Comparison of ENCODE assay signal across 18 cellular contexts in genomic region chr15:70882361-70882760, GRCh38. TPM values are rescaled to one million over a fixed set of nuclear protein-coding genes. Genes with fewer than 3 reads are reported as not detected.
DNase-seq lines count a peak whose midpoint lies in the region; ATAC-seq and TF ChIP-seq lines count a peak whose summit lies in the region.
"Had no signal": no experiment of that assay in that cellular context is flagged by ENCODE, and none has a peak within 500 bp of the region (broad histone marks: within the 10 kb centered on the region; RNA-seq: fewer than 3 reads in every experiment).

No MANE protein-coding gene starts in this region.

- no peak overlapping the region for H2BK5ac ChIP-seq in neuronal stem cell (ENCODE audit: low read length)

- H4K91ac ChIP-seq in neuronal stem cell (ENCODE audit: low read depth, low read length, poor library complexity): no peak overlapping the region

- DNase-seq in activated CD4-positive, alpha-beta T cell treated with anti-CD3 and anti-CD28 coated beads for 36 hours: no peak
- DNase-seq in activated CD4-positive, alpha-beta T cell treated with anti-CD3 and anti-CD28 coated beads for 1 hour: no peak
- DNase-seq in HT1080 (ENCODE audit: low read depth): peak; percentile 53
- peak; percentile 27 for DNase-seq in amniotic epithelial cell (ENCODE audit: low read depth)
- no peak for DNase-seq in stimulated activated naive B cell treated with anti-CD40 and anti-IgM and Interleukin-4, amounts not matched to agents 10 μg/mL and 1 μg/mL and 100 μg/mL, for 72 hours
- DNase-seq in neuronal stem cell (ENCODE audit: low spot score): no peak
- DNase-seq in PC-9: no peak
- no peak for DNase-seq in PC-3
- DNase-seq: C1 segment of cervical spinal cord, DMS 273 treated with DMSO at 0.1 percent for 48 hours, EL, GOT3, HFFc6, Karpas-422, NCI-H1436 treated with DMSO at 0.1 percent for 48 hours, NCI-H2081, NCI-H510A treated with DMSO at 0.1 percent for 48 hours, T-cell had no signal

- H3K9me3 Mint-ChIP-seq in activated CD4-positive, alpha-beta T cell treated with anti-CD3 and anti-CD28 coated beads for 36 hours (ENCODE audit: low read depth): no peaks in the 10 kb centered on the region
- no peaks in the 10 kb centered on the region for H3K9me3 Mint-ChIP-seq in stimulated activated naive B cell treated with anti-CD40 and anti-IgM and Interleukin-4, amounts not matched to agents 10 μg/mL and 1 μg/mL and 100 μg/mL, for 72 hours
- H3K9me3 Mint-ChIP-seq: HFFc6, T-cell had no signal

- no peaks in the 10 kb centered on the region for H3K9me2 ChIP-seq in PC-9 (ENCODE audit: insufficient read depth)
- H3K9me2 ChIP-seq in PC-3 (replicated peaks; ENCODE audit: low read length): no peaks in the 10 kb centered on the region

- no peak overlapping the region for H2AK5ac ChIP-seq in neuronal stem cell (ENCODE audit: low read depth, low read length)

- no peaks in the 10 kb centered on the region for H3K36me3 Mint-ChIP-seq in activated CD4-positive, alpha-beta T cell treated with anti-CD3 and anti-CD28 coated beads for 36 hours (ENCODE audit: low read depth)
- H3K36me3 Mint-ChIP-seq in stimulated activated naive B cell treated with anti-CD40 and anti-IgM and Interleukin-4, amounts not matched to agents 10 μg/mL and 1 μg/mL and 100 μg/mL, for 72 hours: no peaks in the 10 kb centered on the region
- H3K36me3 Mint-ChIP-seq: T-cell had no signal

- no peak overlapping the region for H3K23ac ChIP-seq in neuronal stem cell (ENCODE audit: low read depth, low read length, poor library complexity)

- no peak overlapping the region for H4K8ac ChIP-seq in neuronal stem cell (ENCODE audit: low read depth, low read length)

- CTCF ChIA-PET in activated CD4-positive, alpha-beta T cell treated with anti-CD3 and anti-CD28 coated beads for 36 hours (lab: Charles Lee): no interaction called here
- CTCF ChIA-PET in PC-9 (lab: Charles Lee): no interaction called here
- CTCF ChIA-PET in PC-3 (lab: Charles Lee): no interaction called here

- ATAC-seq in activated CD4-positive, alpha-beta T cell treated with anti-CD3 and anti-CD28 coated beads for 36 hours: peak; percentile 60
- ATAC-seq in stimulated activated naive B cell treated with anti-CD40 and anti-IgM and Interleukin-4, amounts not matched to agents 10 μg/mL and 1 μg/mL and 100 μg/mL, for 72 hours (replicated peaks): peak; percentile 33 to 38
- no peak for ATAC-seq in PC-3
- ATAC-seq: T-cell had no signal

- H3K27me3 ChIP-seq in neuronal stem cell (ENCODE audit: control insufficient read depth in 3 of 3, insufficient read depth in 3 of 3, low read depth in 1 of 3, low read length in 3 of 3) (no peaks in the 10 kb centered on the region), PC-9 (ENCODE audit: insufficient read depth, low read depth) (no peaks in the 10 kb centered on the region), PC-3 (ENCODE audit: low read length) (no peaks in the 10 kb centered on the region)

- H3K27ac Mint-ChIP-seq in activated CD4-positive, alpha-beta T cell treated with anti-CD3 and anti-CD28 coated beads for 36 hours: no peak overlapping the region
- H3K27ac Mint-ChIP-seq in stimulated activated naive B cell treated with anti-CD40 and anti-IgM and Interleukin-4, amounts not matched to agents 10 μg/mL and 1 μg/mL and 100 μg/mL, for 72 hours: no peak overlapping the region
- H3K27ac Mint-ChIP-seq: HFFc6, T-cell had no signal

- BruUV-seq in PC-9 (replicated peaks; lab: Mats Ljungman, UMichigan) (no TSS peak), PC-3 (replicated peaks; lab: Mats Ljungman, UMichigan) (no TSS peak)

- POLR2A ChIA-PET in activated CD4-positive, alpha-beta T cell treated with anti-CD3 and anti-CD28 coated beads for 36 hours (lab: Charles Lee): no interaction called here
- POLR2A ChIA-PET in PC-9 (lab: Charles Lee; ENCODE audit: unreplicated experiment): no interaction called here
- POLR2A ChIA-PET in PC-3 (lab: Charles Lee; ENCODE audit: unreplicated experiment): no interaction called here

- no peak overlapping the region for H3K14ac ChIP-seq in neuronal stem cell (ENCODE audit: low read length)

- no peak overlapping the region for H2BK12ac ChIP-seq in neuronal stem cell (ENCODE audit: low read length)

- H3K9me3 ChIP-seq in neuronal stem cell (replicated peaks in 1 of 2; ENCODE audit: control insufficient read depth in 2 of 2, insufficient read depth in 1 of 2, low read depth in 1 of 2, low read length in 2 of 2) (no peaks in the 10 kb centered on the region), PC-9 (ENCODE audit: insufficient read depth, low read depth) (no peaks in the 10 kb centered on the region), PC-3 (ENCODE audit: low read length) (no peaks in the 10 kb centered on the region)

- no peak overlapping the region for H3K18ac ChIP-seq in neuronal stem cell (ENCODE audit: low read length)

- H2AFZ ChIP-seq in neuronal stem cell (ENCODE audit: low read length) (no peak overlapping the region), PC-9 (no peak overlapping the region), PC-3 (ENCODE audit: low read length) (no peak overlapping the region)

- no peak overlapping the region for H2BK15ac ChIP-seq in neuronal stem cell (ENCODE audit: low read length)

- no peak overlapping the region for H3K4me3 ChIP-seq in neuronal stem cell (ENCODE audit: low read length in 2 of 2)
- no peak overlapping the region for H3K4me3 ChIP-seq in PC-9
- no peak overlapping the region for H3K4me3 ChIP-seq in PC-3 (ENCODE audit: low read length)

- peaks cover 3% of the 10 kb centered on the region for H3K4me1 Mint-ChIP-seq in activated CD4-positive, alpha-beta T cell treated with anti-CD3 and anti-CD28 coated beads for 36 hours
- H3K4me1 Mint-ChIP-seq in stimulated activated naive B cell treated with anti-CD40 and anti-IgM and Interleukin-4, amounts not matched to agents 10 μg/mL and 1 μg/mL and 100 μg/mL, for 72 hours: no peaks in the 10 kb centered on the region
- H3K4me1 Mint-ChIP-seq: T-cell had no signal

- no peak overlapping the region for H2BK120ac ChIP-seq in neuronal stem cell (ENCODE audit: low read depth, low read length)

- TF ChIP-seq CTCF in PC-9 (conservative IDR thresholded peaks at IDR 0.05) (no peak), PC-3 (conservative IDR thresholded peaks at IDR 0.05; ENCODE audit: low read depth, low read length) (no peak)

- no peak overlapping the region for H3K4ac ChIP-seq in neuronal stem cell (ENCODE audit: low read length)

- H3K27ac ChIP-seq in neuronal stem cell (replicated peaks; ENCODE audit: low read length): no peak overlapping the region
- no peak overlapping the region for H3K27ac ChIP-seq in PC-9
- no peak overlapping the region for H3K27ac ChIP-seq in PC-3 (ENCODE audit: low read length)

- H3K27me3 Mint-ChIP-seq in activated CD4-positive, alpha-beta T cell treated with anti-CD3 and anti-CD28 coated beads for 36 hours: peaks cover 22% of the 10 kb centered on the region
- H3K27me3 Mint-ChIP-seq in stimulated activated naive B cell treated with anti-CD40 and anti-IgM and Interleukin-4, amounts not matched to agents 10 μg/mL and 1 μg/mL and 100 μg/mL, for 72 hours: peaks cover 15 to 22% of the 10 kb centered on the region in 2 donors

- H3F3A ChIP-seq in PC-9 (ENCODE audit: insufficient read depth, low read depth): no peaks in the 10 kb centered on the region
- no peaks in the 10 kb centered on the region for H3F3A ChIP-seq in PC-3 (ENCODE audit: low read length, unreplicated experiment)

- H3K9ac ChIP-seq in neuronal stem cell (ENCODE audit: low read depth, low read length, poor library complexity) (no peak overlapping the region), PC-3 (ENCODE audit: low read length) (no peak overlapping the region)

- H3K4me1 ChIP-seq in neuronal stem cell (ENCODE audit: control insufficient read depth in 2 of 2, insufficient read depth in 1 of 2, low read depth in 1 of 2, low read length in 2 of 2): no peaks in the 10 kb centered on the region
- H3K4me1 ChIP-seq in PC-9 (replicated peaks; ENCODE audit: insufficient read depth): no peaks in the 10 kb centered on the region
- peaks cover 18% of the 10 kb centered on the region for H3K4me1 ChIP-seq in PC-3 (ENCODE audit: insufficient read depth, low read length)

- no CpG with 5 or more reads among the region's 2 CpGs for WGBS in neuronal stem cell (ENCODE audit: extremely low coverage in 2 of 2, insufficient read length in 2 of 2, insufficient replicate concordance in 1 of 2), 2 donors

- intact Hi-C loops in activated CD4-positive, alpha-beta T cell treated with anti-CD3 and anti-CD28 coated beads for 36 hours (cut with DNase I, micrococcal nuclease): no loop called here
- intact Hi-C loops in PC-9 (cut with micrococcal nuclease; ENCODE audit: unreplicated experiment) (no loop called here), PC-3 (cut with micrococcal nuclease) (no loop called here)

- H3K36me3 ChIP-seq in neuronal stem cell (replicated peaks in 1 of 2; ENCODE audit: control insufficient read depth in 2 of 2, insufficient read depth in 2 of 2, low read length in 2 of 2) (peaks cover 0 to 14% of the 10 kb centered on the region in 2 donors), PC-9 (ENCODE audit: low read depth) (no peaks in the 10 kb centered on the region), PC-3 (ENCODE audit: low read depth, low read length) (no peaks in the 10 kb centered on the region)

- H4K20me1 ChIP-seq in PC-9 (ENCODE audit: insufficient read depth) (no peaks in the 10 kb centered on the region), PC-3 (ENCODE audit: low read length) (no peaks in the 10 kb centered on the region)

- no peaks in the 10 kb centered on the region for H3K79me1 ChIP-seq in neuronal stem cell (ENCODE audit: low read depth, low read length)

- no peak overlapping the region for H3K4me3 Mint-ChIP-seq in activated CD4-positive, alpha-beta T cell treated with anti-CD3 and anti-CD28 coated beads for 36 hours
- H3K4me3 Mint-ChIP-seq in stimulated activated naive B cell treated with anti-CD40 and anti-IgM and Interleukin-4, amounts not matched to agents 10 μg/mL and 1 μg/mL and 100 μg/mL, for 72 hours: no peak overlapping the region
- H3K4me3 Mint-ChIP-seq: HFFc6, T-cell had no signal

- no peak overlapping the region for H3K4me2 ChIP-seq in neuronal stem cell (ENCODE audit: insufficient read depth, low read length, poor library complexity, severe bottlenecking)
- H3K4me2 ChIP-seq in PC-9: no peak overlapping the region
- no peak overlapping the region for H3K4me2 ChIP-seq in PC-3 (ENCODE audit: low read length)

- H3K79me2 ChIP-seq in PC-9 (ENCODE audit: low read depth) (no peaks in the 10 kb centered on the region), PC-3 (ENCODE audit: low read length) (no peaks in the 10 kb centered on the region)

RNA-seq across cellular contexts. Expression of gene THAP10, which starts 9.9 kb away (rescaled TPM):
- total RNA-seq in activated CD4-positive, alpha-beta T cell treated with anti-CD3 and anti-CD28 coated beads for 36 hours: under 1 TPM; 0.12 to 0.27 TPM
- 3.3 and 3.8 TPM in 2 replicates for total RNA-seq in HT1080 (2014; rRNA removed; shearing (Covaris generic))
- polyA plus RNA-seq in HT1080 (2015; cell fraction: cytosol; rRNA removed): 5.9 and 7.0 TPM in 2 replicates
- 4.1 and 4.9 TPM in 2 replicates for polyA plus RNA-seq in HT1080 (2015; cell fraction: nucleus; rRNA removed)
- polyA plus RNA-seq in neuronal stem cell (2013, experiment 1 of 2): 7.1 TPM
- 7.7 TPM for polyA plus RNA-seq in neuronal stem cell (2013, experiment 2 of 2)
- total RNA-seq in PC-9 (2021): 4.2 and 5.5 TPM in 2 replicates
- total RNA-seq in PC-3 (2014; rRNA removed): 5.9 and 7.2 TPM in 2 replicates

RNA-seq across cellular contexts. Expression of gene LRRC49, which starts 10.3 kb away (rescaled TPM):
- total RNA-seq in activated CD4-positive, alpha-beta T cell treated with anti-CD3 and anti-CD28 coated beads for 36 hours: under 1 TPM; 0.14 to 0.62 TPM
- total RNA-seq in HT1080 (2014; rRNA removed; shearing (Covaris generic)): 6.2 and 6.7 TPM in 2 replicates
- polyA plus RNA-seq in HT1080 (2015; cell fraction: cytosol; rRNA removed): 5.2 and 5.3 TPM in 2 replicates
- polyA plus RNA-seq in HT1080 (2015; cell fraction: nucleus; rRNA removed): 7.0 and 7.3 TPM in 2 replicates
- polyA plus RNA-seq in neuronal stem cell (2013, experiment 1 of 2): 27.8 TPM
- 28.4 TPM for polyA plus RNA-seq in neuronal stem cell (2013, experiment 2 of 2)
- total RNA-seq in PC-9 (2021) (6.2 and 6.3 TPM in 2 replicates), PC-3 (2014; rRNA removed) (7.7 and 13.6 TPM in 2 replicates)

RNA-seq across cellular contexts. Expression of gene LARP6, which starts 28.4 kb away (rescaled TPM):
- under 1 TPM in 1 of 2 experiments, not detected in 1; 0.14 TPM for total RNA-seq in activated CD4-positive, alpha-beta T cell treated with anti-CD3 and anti-CD28 coated beads for 36 hours
- total RNA-seq in HT1080 (2014; rRNA removed; shearing (Covaris generic)): 75.6 and 87.1 TPM in 2 replicates
- polyA plus RNA-seq in HT1080 (2015; cell fraction: cytosol; rRNA removed): 77.4 and 88.4 TPM in 2 replicates
- 28.8 and 48.3 TPM in 2 replicates for polyA plus RNA-seq in HT1080 (2015; cell fraction: nucleus; rRNA removed)
- 10.3 TPM for polyA plus RNA-seq in neuronal stem cell (2013, experiment 1 of 2)
- 11.2 TPM for polyA plus RNA-seq in neuronal stem cell (2013, experiment 2 of 2)
- total RNA-seq in PC-9 (2021) (31.2 and 33.4 TPM in 2 replicates), PC-3 (2014; rRNA removed) (133 and 166 TPM in 2 replicates)

Comparison
In these comparisons a context has a peak if more than half of its experiments do, and no peak if none do; other contexts are left out.
1. DNase-seq: peak in HT1080 (single experiment) and amniotic epithelial cell (single experiment); none in activated CD4-positive, alpha-beta T cell treated with anti-CD3 and anti-CD28 coated beads for 36 hours (single experiment), activated CD4-positive, alpha-beta T cell treated with anti-CD3 and anti-CD28 coated beads for 1 hour (single experiment), stimulated activated naive B cell treated with anti-CD40 and anti-IgM and Interleukin-4, amounts not matched to agents 10 μg/mL and 1 μg/mL and 100 μg/mL, for 72 hours (single experiment), neuronal stem cell (single experiment), PC-9 (0 of 2) and PC-3 (single experiment).
2. RNA of gene LARP6, which starts 28.4 kb away (total RNA-seq): 133 to 166 TPM in PC-3, 75.6 to 87.1 TPM in HT1080 and 31.2 to 33.4 TPM in PC-9; 0.14 TPM in activated CD4-positive, alpha-beta T cell treated with anti-CD3 and anti-CD28 coated beads for 36 hours; every median in the first group is over 10 times any median in the second.